Comparison of ENCODE assay signal across 16 cellular contexts in genomic region chr4:82886145-82886942, GRCh38. TPM values are rescaled to one million over a fixed set of nuclear protein-coding genes. Genes with fewer than 3 reads are reported as not detected.
DNase-seq lines count a peak whose midpoint lies in the region; ATAC-seq and TF ChIP-seq lines count a peak whose summit lies in the region.
"Had no signal": no experiment of that assay in that cellular context is flagged by ENCODE, and none has a peak within 500 bp of the region (broad histone marks: within the 10 kb centered on the region; RNA-seq: fewer than 3 reads in every experiment).

No MANE protein-coding gene starts in this region.

- no peaks in the 10 kb centered on the region for H3K27me3 ChIP-seq in gastrocnemius medialis

- peak overlapping the region; percentile 26 for H3K4me3 ChIP-seq in fibroblast of the aortic adventitia (ENCODE audit: low read depth, low read length)
- H3K4me3 ChIP-seq in gastrocnemius medialis: no peak overlapping the region
- H3K4me3 ChIP-seq: HAP-1, lung had no signal

- peaks cover 3% of the 10 kb centered on the region for H3K36me3 Mint-ChIP-seq in T-helper 17 cell (ENCODE audit: low read depth)

- H3K27me3 Mint-ChIP-seq in T-helper 17 cell: no peaks in the 10 kb centered on the region
- H3K27me3 Mint-ChIP-seq: CD8-positive, alpha-beta memory T cell; effector memory CD8-positive, alpha-beta T cell had no signal

- TF ChIP-seq POLR2A in gastrocnemius medialis (IDR thresholded peaks at IDR 0.05): no peak

- intact Hi-C loops in gastrocnemius medialis (cut with DNase I; ENCODE audit: low total_unique reads): no loop called here

- H3K4me1 Mint-ChIP-seq in T-helper 17 cell: peaks cover 35% of the 10 kb centered on the region

- no peaks in the 10 kb centered on the region for H3K9me3 ChIP-seq in T-helper 17 cell (ENCODE audit: control insufficient read depth, low read length, poor library complexity, severe bottlenecking)
- no peaks in the 10 kb centered on the region for H3K9me3 ChIP-seq in gastrocnemius medialis
- H3K9me3 ChIP-seq: HAP-1 had no signal

- in situ Hi-C loops in gastrocnemius medialis (cut with MboI; ENCODE audit: low sequenced_read_pairs in 4 of 4): loop anchor here in 2 of 4 donors (10.0 to 25.0 kb wide), 4 partner anchors 128 to 576 kb away; partner anchors contain the start of genes HELQ (in 2 of the 2), MRPS18C (in 2 of the 2), COPS4 (in 1 of the 2) and ENOPH1 (in 1 of the 2)

- peak; percentile 22 for DNase-seq in NCI-H82 (lab: John Stamatoyannopoulos, UW)
- no peak for DNase-seq in NCI-H82 treated with DMSO at 0.1 percent for 48 hours (lab: John Stamatoyannopoulos, UW; ENCODE audit: unreplicated experiment)
- no peak for DNase-seq in T-helper 17 cell
- DNase-seq in fibroblast of the aortic adventitia (ENCODE audit: low read depth): peak; percentile 35
- DNase-seq in gastrocnemius medialis: no peak
- no peak for DNase-seq in activated CD4-positive, alpha-beta T cell treated with anti-CD3 and anti-CD28 coated beads for 4 hours
- DNase-seq: activated CD4-positive, alpha-beta T cell treated with anti-CD3 and anti-CD28 coated beads for 48 hours; CD8-positive, alpha-beta memory T cell; effector memory CD8-positive, alpha-beta T cell; hippocampal formation had no signal

- peak overlapping the region; percentile 72 for H3K27ac Mint-ChIP-seq in T-helper 17 cell
- H3K27ac Mint-ChIP-seq: activated T-helper 1 cell treated with anti-CD3 and anti-CD28 coated beads, Interleukin-12 subunit alpha, Interleukin-12 subunit beta, Interleukin-2, Interleukin-4 antibody, amounts not matched to agents 30 ng/mL and 10 ng/mL and 1 ng/mL, durations not matched to agents 14 hours and 24 hours and 36 hours; effector memory CD8-positive, alpha-beta T cell had no signal

- H3K4me1 ChIP-seq in gastrocnemius medialis: peaks cover 39 to 40% of the 10 kb centered on the region in 2 donors

- ATAC-seq in T-helper 17 cell (no peak), gastrocnemius medialis (no peak), GM18907 (IDR thresholded peaks at IDR 0.05; ENCODE audit: unreplicated experiment) (no peak), GM18858 (IDR thresholded peaks at IDR 0.05; ENCODE audit: unreplicated experiment) (no peak)
- ATAC-seq: effector memory CD8-positive, alpha-beta T cell had no signal

- H3K36me3 ChIP-seq in gastrocnemius medialis: peaks cover 0 to 5% of the 10 kb centered on the region in 2 donors

- TF ChIP-seq CTCF in fibroblast of the aortic adventitia (IDR thresholded peaks at IDR 0.05; ENCODE audit: insufficient read depth, low read length) (no peak), gastrocnemius medialis (IDR thresholded peaks at IDR 0.05 in 4 of 5, conservative IDR thresholded peaks at IDR 0.05 in 1 of 5) (no peak)

- peak overlapping the region; percentile 2 to 39 (median 14) for H3K27ac ChIP-seq in gastrocnemius medialis
- H3K27ac ChIP-seq: 22Rv1 had no signal

- H3K4me3 Mint-ChIP-seq in T-helper 17 cell: no peak overlapping the region
- H3K4me3 Mint-ChIP-seq: activated T-helper 1 cell treated with anti-CD3 and anti-CD28 coated beads, Interleukin-12 subunit alpha, Interleukin-12 subunit beta, Interleukin-2, Interleukin-4 antibody, amounts not matched to agents 30 ng/mL and 10 ng/mL and 1 ng/mL, durations not matched to agents 14 hours and 24 hours and 36 hours had no signal

RNA-seq across cellular contexts. Expression of gene SEC31A, which starts 4.6 kb away (rescaled TPM):
- total RNA-seq in T-helper 17 cell (100 to 1,000 TPM; 141 to 160 TPM), fibroblast of the aortic adventitia (ENCODE audit: low replicate concordance) (392 and 400 TPM in 2 replicates), gastrocnemius medialis (100 to 1,000 TPM in 3 of 4 donors, 10 to 100 TPM in 1; 95.2 to 112 (median 105) TPM)

RNA-seq across cellular contexts. Expression of gene THAP9, which starts 14.2 kb away (rescaled TPM):
- total RNA-seq in T-helper 17 cell (1 to 10 TPM; 3.5 to 4.9 TPM), fibroblast of the aortic adventitia (ENCODE audit: low replicate concordance) (2.9 and 7.1 TPM in 2 replicates), gastrocnemius medialis (10 to 100 TPM in 1 of 4 donors, 1 to 10 TPM in 3; 7.6 to 11.1 (median 8.4) TPM)

Comparison
In these comparisons a context has a peak if more than half of its experiments do, and no peak if none do; other contexts are left out.
1. DNase-seq: peak in NCI-H82 (single experiment) and fibroblast of the aortic adventitia (single experiment); none in NCI-H82 treated with DMSO at 0.1 percent for 48 hours (single experiment), T-helper 17 cell (0 of 3), gastrocnemius medialis (0 of 2) and activated CD4-positive, alpha-beta T cell treated with anti-CD3 and anti-CD28 coated beads for 4 hours (0 of 2).